In genomic region chr12:32548691-32549412, GRCh38 we compare ENCODE assay signal across 10 cellular contexts.
DNase-seq lines count a peak whose midpoint lies in the region; ATAC-seq and TF ChIP-seq lines count a peak whose summit lies in the region.
"Had no signal": no experiment of that assay in that cellular context is flagged by ENCODE, and none has a peak within 500 bp of the region (broad histone marks: within the 10 kb centered on the region; RNA-seq: fewer than 3 reads in every experiment).

No MANE protein-coding gene starts in this region.

- H3K4me1 ChIP-seq in OCI-LY7 (ENCODE audit: insufficient read depth, low read length, poor library complexity, severe bottlenecking) = peaks cover 83% of the 10 kb centered on the region
- peaks cover 49 to 66% (median 53%) of the 10 kb centered on the region in 4 donors for H3K4me1 ChIP-seq in esophagus muscularis mucosa
- no peaks in the 10 kb centered on the region for H3K4me1 ChIP-seq in HAP-1

- peak overlapping the region; percentile 82 for H3K4me2 ChIP-seq in OCI-LY7 (ENCODE audit: low read length)

- H3K9me2 ChIP-seq in OCI-LY7 (ENCODE audit: insufficient read depth, low read length) = no peaks in the 10 kb centered on the region

- TF ChIP-seq POLR2A in esophagus muscularis mucosa (IDR thresholded peaks at IDR 0.05; ENCODE audit: low read depth) = no peak

- peak overlapping the region; percentile 40; the same call in 1 of the 2 replicates for H2AFZ ChIP-seq in OCI-LY7 (ENCODE audit: low read length)

- peaks cover 89% of the 10 kb centered on the region for H3K79me2 ChIP-seq in OCI-LY7 (ENCODE audit: insufficient read depth, low read depth, low read length)

- H3K27me3 ChIP-seq in esophagus muscularis mucosa (no peaks in the 10 kb centered on the region), HAP-1 (ENCODE audit: low read depth) (no peaks in the 10 kb centered on the region)

- WGBS in esophagus muscularis mucosa = 31% methylated on average over 8 of the region's 8 CpGs

- POLR2A ChIA-PET in OCI-LY7 (lab: Charles Lee) = interaction anchor here (0.5 to 2.1 kb wide), 6 partner anchors 13 to 486 kb away, joined by 3 to 7 read pairs (median 4); no protein-coding TSS in a partner anchor

- no peak for ATAC-seq in GM18907 (IDR thresholded peaks at IDR 0.05; ENCODE audit: unreplicated experiment)
- ATAC-seq: activated CD8-positive, alpha-beta memory T cell treated with anti-CD3 and anti-CD28 coated beads, Interleukin-2, amount 10 ng/mL, durations not matched to agents 7 days and 5 days; K562 had no signal

- TF ChIP-seq EP300 in esophagus muscularis mucosa (IDR thresholded peaks at IDR 0.05) = peak; percentile 32

- in situ Hi-C loops in HAP-1 (cut with MboI; ENCODE audit: low sequenced_read_pairs) = no loop called here

- CTCF ChIA-PET in OCI-LY7 (lab: Charles Lee; ENCODE audit: unreplicated experiment) = interaction anchor here (0.6 kb wide), 1 partner anchor 33 kb away, joined by 3 read pairs; no protein-coding TSS in a partner anchor

- intact Hi-C loops in OCI-LY7 (cut with micrococcal nuclease; ENCODE audit: unreplicated experiment) = no loop called here
- intact Hi-C loops in esophagus muscularis mucosa (cut with DNase I) = no loop called here

- H3K9me3 ChIP-seq in OCI-LY7 (ENCODE audit: low read length) (no peaks in the 10 kb centered on the region), esophagus muscularis mucosa (no peaks in the 10 kb centered on the region), HAP-1 (no peaks in the 10 kb centered on the region)

- H3K36me3 ChIP-seq in OCI-LY7 (ENCODE audit: insufficient read depth, low read length) = peaks cover 32% of the 10 kb centered on the region
- H3K36me3 ChIP-seq in esophagus muscularis mucosa = no peaks in the 10 kb centered on the region
- no peaks in the 10 kb centered on the region for H3K36me3 ChIP-seq in HAP-1 (replicated peaks)

- DNase-seq in OCI-LY7 (ENCODE audit: low spot score) (no peak), esophagus muscularis mucosa (ENCODE audit: extremely low spot score) (no peak), myocyte (ENCODE audit: low read depth) (peak; percentile 89), ureter (ENCODE audit: low spot score) (peak; percentile 48), HAP-1 (ENCODE audit: low spot score in 2 of 2) (no peak), GDM1 (lab: John Stamatoyannopoulos, UW) (no peak)
- DNase-seq: activated CD8-positive, alpha-beta memory T cell treated with anti-CD3 and anti-CD28 coated beads, Interleukin-2, amount 10 ng/mL, durations not matched to agents 7 days and 5 days had no signal

- no TSS peak for BruUV-seq in OCI-LY7 (replicated peaks; lab: Mats Ljungman, UMichigan)

- no peaks in the 10 kb centered on the region for H4K20me1 ChIP-seq in OCI-LY7 (ENCODE audit: insufficient read depth, low read length)

- H3K27ac ChIP-seq in OCI-LY7 (ENCODE audit: low read depth, low read length, poor library complexity, severe bottlenecking) (peak overlapping the region; percentile 84), esophagus muscularis mucosa (replicated peaks in 1 of 4) (peak overlapping the region; percentile 58 to 78 (median 66))
- H3K27ac ChIP-seq: epithelial cell of prostate had no signal

- no peak for TF ChIP-seq CTCF in OCI-LY7 (conservative IDR thresholded peaks at IDR 0.05; ENCODE audit: low read length)
- TF ChIP-seq CTCF in esophagus muscularis mucosa (IDR thresholded peaks at IDR 0.05) = no peak

- H3K4me3 ChIP-seq in OCI-LY7 (ENCODE audit: low read depth, low read length, poor library complexity, severe bottlenecking) = peak overlapping the region; percentile 53
- H3K4me3 ChIP-seq in esophagus muscularis mucosa = peak overlapping the region in 2 of 4 donors; percentile 1 to 9
- H3K4me3 ChIP-seq in HAP-1 = no peak overlapping the region
- H3K4me3 ChIP-seq: K562 had no signal

Comparison
In these comparisons a context has a peak if more than half of its experiments do, and no peak if none do; other contexts are left out.
1. DNase-seq: peak in myocyte (single experiment) and ureter (single experiment); none in OCI-LY7 (single experiment), esophagus muscularis mucosa (single experiment), HAP-1 (0 of 2) and GDM1 (single experiment).